ENCODE assay signal across 8 cellular contexts in the genomic region with DNA sequence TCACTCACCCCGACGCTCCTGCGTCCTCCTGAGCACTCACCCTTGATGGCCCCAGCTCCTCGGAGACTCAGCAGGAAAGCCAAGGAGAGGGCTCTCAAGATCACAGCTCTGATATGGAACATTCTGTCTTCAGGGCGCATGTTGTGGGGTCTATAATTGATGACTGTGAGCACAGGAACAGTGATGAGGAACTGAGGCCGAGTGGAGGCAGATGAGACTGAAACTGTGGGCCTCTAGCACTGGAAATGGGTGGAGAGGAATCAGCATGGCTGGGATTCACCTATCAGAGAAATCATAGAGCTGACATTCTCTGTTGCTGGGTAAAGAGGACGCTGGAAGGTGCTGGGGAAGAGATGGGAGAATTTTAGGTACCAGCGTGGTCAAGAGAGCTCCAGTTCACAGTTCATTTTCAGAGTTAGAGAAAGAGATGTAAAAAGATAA. TPM values are rescaled to one million over a fixed set of nuclear protein-coding genes. Genes with fewer than 3 reads are reported as not detected.
DNase-seq lines count a peak whose midpoint lies in the region; ATAC-seq, FAIRE-seq and TF ChIP-seq lines count a peak whose summit lies in the region.

A gene (minus strand): TSS at position 219 of the 441 bp plus-strand sequence.

- 44 to 49% methylated on average over 6 to 8 of the region's 8 CpGs for WGBS in transverse colon (ENCODE audit: low coverage in 1 of 2), 2 donors

- H3K27ac ChIP-seq in lower lobe of right lung (peak within 1 kb of the TSS; percentile 78), transverse colon (peak within 1 kb of the TSS; percentile 27 to 76 (median 53))

- H3K27me3 ChIP-seq in bronchial epithelial cell (ENCODE audit: control insufficient read depth, insufficient read depth, low read length) = no peaks in the 10 kb centered on the region
- no peaks in the 10 kb centered on the region for H3K27me3 ChIP-seq in lower lobe of right lung (ENCODE audit: low read depth)
- peaks cover 3% of the 10 kb centered on the region for H3K27me3 ChIP-seq in transverse colon

- no peak for TF ChIP-seq EP300 in transverse colon (IDR thresholded peaks at IDR 0.05; ENCODE audit: low read depth)

- FAIRE-seq in bronchial epithelial cell (lab: Jason Lieb, UNC) = no peak

- in situ Hi-C loops in SK-MEL-5 (cut with HindIII; ENCODE audit: low pct_unique_long_range_greater_than_20kb, low sequenced_read_pairs) (no loop called here), transverse colon (cut with MboI; ENCODE audit: low pct_ligation_motif_present in 1 of 4, low pct_unique_long_range_greater_than_20kb in 1 of 4, low sequenced_read_pairs in 3 of 4) (loop anchor here in 1 of 4 donors (10.0 kb wide), 1 partner anchor 59 kb away; no protein-coding TSS in a partner anchor)

- peak; percentile 71 for TF ChIP-seq POLR2A in transverse colon (IDR thresholded peaks at IDR 0.05)

- H3K36me3 ChIP-seq in bronchial epithelial cell (ENCODE audit: control insufficient read depth, insufficient read depth, low read length) (no peaks in the 10 kb centered on the region), lower lobe of right lung (peaks cover 12% of the 10 kb centered on the region), transverse colon (no peaks in the 10 kb centered on the region)

- ATAC-seq in GM18861 (IDR thresholded peaks at IDR 0.05; ENCODE audit: unreplicated experiment) = peak; percentile 57
- ATAC-seq in HG02970 (IDR thresholded peaks at IDR 0.05; ENCODE audit: low FRiP score, unreplicated experiment) = peak; percentile 59
- peak; percentile 91 for ATAC-seq in lower lobe of right lung

- H3K4me3 ChIP-seq in bronchial epithelial cell (ENCODE audit: low read depth, low read length) = no peak within 1 kb of the TSS
- H3K4me3 ChIP-seq in lower lobe of right lung = peak within 1 kb of the TSS; percentile 63
- peak within 1 kb of the TSS in 2 of 4 donors; percentile 14 to 40 for H3K4me3 ChIP-seq in transverse colon

- no peaks in the 10 kb centered on the region for H3K9me3 ChIP-seq in lower lobe of right lung
- no peaks in the 10 kb centered on the region for H3K9me3 ChIP-seq in transverse colon

- DNase-seq in AG20443 (ENCODE audit: low spot score) = peak; percentile 75
- DNase-seq in SK-MEL-5 (ENCODE audit: low read depth, low spot score) = peak; percentile 81
- DNase-seq in bronchial epithelial cell (ENCODE audit: low read depth) = peak; percentile 27
- DNase-seq in lower lobe of right lung = peak; percentile 54
- peak; percentile 64 for DNase-seq in transverse colon
- no peak for DNase-seq in NCI-H774 (lab: John Stamatoyannopoulos, UW)

- intact Hi-C loops in lower lobe of right lung (cut with DNase I) = no loop called here
- intact Hi-C loops in transverse colon (cut with DNase I; ENCODE audit: low total_unique reads) = no loop called here

- TF ChIP-seq CTCF in bronchial epithelial cell (IDR thresholded peaks at IDR 0.05; ENCODE audit: insufficient read depth, low read length, severe bottlenecking) = no peak
- TF ChIP-seq CTCF in lower lobe of right lung (IDR thresholded peaks at IDR 0.05) = no peak
- TF ChIP-seq CTCF in transverse colon (IDR thresholded peaks at IDR 0.05) = no peak

- peaks cover 36% of the 10 kb centered on the region for H3K4me1 ChIP-seq in lower lobe of right lung
- no peaks in the 10 kb centered on the region for H3K4me1 ChIP-seq in transverse colon

RNA-seq across cellular contexts. Expression of the gene that starts here (rescaled TPM):
- 7.1 and 8.7 TPM in 2 replicates for total RNA-seq in SK-MEL-5 (2014; rRNA removed; shearing (Covaris generic))
- polyA plus RNA-seq in SK-MEL-5 (2015; cell fraction: cytosol; rRNA removed) = 28.7 and 38.0 TPM in 2 replicates
- 12.5 and 14.2 TPM in 2 replicates for polyA plus RNA-seq in SK-MEL-5 (2015; cell fraction: nucleus; rRNA removed)
- total RNA-seq in bronchial epithelial cell (0.26 and 1.1 TPM in 2 replicates), lower lobe of right lung (600 TPM), transverse colon (10 to 100 TPM in 3 of 4 donors, 1 to 10 TPM in 1; 2.2 to 77.8 (median 28.7) TPM)
